Comparison of ENCODE assay signal across 8 cellular contexts in genomic region chr1:32014937-32015363, GRCh38. TPM values are rescaled to one million over a fixed set of nuclear protein-coding genes. Genes with fewer than 3 reads are reported as not detected.
A peak's percentile ranks its signal among the peaks of the same experiment; 100 is the strongest.
DNase-seq lines count a peak whose midpoint lies in the region; ATAC-seq and TF ChIP-seq lines count a peak whose summit lies in the region.

No MANE protein-coding gene starts in this region.

- H3K4me1 ChIP-seq in Loucy (ENCODE audit: insufficient read depth, low read length, poor library complexity, severe bottlenecking) (peaks cover 45% of the 10 kb centered on the region), colonic mucosa (peaks cover 17% of the 10 kb centered on the region)
- peaks cover 18 to 23% of the 10 kb centered on the region in 2 donors for H3K4me1 ChIP-seq in naive thymus-derived CD4-positive, alpha-beta T cell (ENCODE audit: control insufficient read depth in 2 of 2, insufficient read depth in 2 of 2, low read length in 2 of 2)

- H3K36me3 ChIP-seq in Loucy (ENCODE audit: insufficient read depth, low read length) (peaks cover 3% of the 10 kb centered on the region), colonic mucosa (no peaks in the 10 kb centered on the region)
- peaks cover 0 to 7% (median 0%) of the 10 kb centered on the region in 3 experiments for H3K36me3 ChIP-seq in naive thymus-derived CD4-positive, alpha-beta T cell (ENCODE audit: control insufficient read depth in 2 of 3, insufficient read depth in 3 of 3, low read length in 3 of 3)

- H3K27ac ChIP-seq in colonic mucosa = peak overlapping the region; percentile 100
- H3K27ac ChIP-seq in naive thymus-derived CD4-positive, alpha-beta T cell (ENCODE audit: low read depth, low read length) = peak overlapping the region; percentile 96

- peaks cover 57% of the 10 kb centered on the region for H4K20me1 ChIP-seq in Loucy (ENCODE audit: insufficient read depth, low read length, poor library complexity, severe bottlenecking)

- peaks cover 0 to 2% (median 0%) of the 10 kb centered on the region in 7 donors for H3K9me3 Mint-ChIP-seq in CD14-positive monocyte
- H3K9me3 Mint-ChIP-seq in naive thymus-derived CD4-positive, alpha-beta T cell = peaks cover 0 to 7% (median 0%) of the 10 kb centered on the region in 11 donors

- no peak for DNase-seq in CD14-positive monocyte (ENCODE audit: low spot score)
- DNase-seq in colonic mucosa = no peak
- peak in 3 of 9 donors; percentile 2 to 30 (median 17) for DNase-seq in naive thymus-derived CD4-positive, alpha-beta T cell
- DNase-seq in iPS-NIHi7 (ENCODE audit: extremely low spot score) = no peak
- no peak for DNase-seq in KG1 (lab: John Stamatoyannopoulos, UW)
- no peak for DNase-seq in HuH-7.5 (ENCODE audit: low spot score)
- DNase-seq in A172 (ENCODE audit: low spot score) = no peak

- POLR2A ChIA-PET in naive thymus-derived CD4-positive, alpha-beta T cell (lab: Charles Lee) = interaction anchor here (0.5 to 3.4 kb wide), 11 partner anchors 9 to 239 kb away, joined by 3 to 16 read pairs (median 4); partner anchors contain the start of genes CCDC28B, KPNA6 and TMEM39B

- H3K9me3 ChIP-seq in Loucy (ENCODE audit: insufficient read depth, low read depth, low read length) = no peaks in the 10 kb centered on the region
- H3K9me3 ChIP-seq in colonic mucosa = no peaks in the 10 kb centered on the region
- H3K9me3 ChIP-seq in naive thymus-derived CD4-positive, alpha-beta T cell (ENCODE audit: control insufficient read depth in 2 of 3, low read length in 3 of 3) = no peaks in the 10 kb centered on the region

- no peaks in the 10 kb centered on the region for H3K9me2 ChIP-seq in Loucy (replicated peaks; ENCODE audit: low read depth, low read length)

- intact Hi-C loops in CD14-positive monocyte (cut with micrococcal nuclease) (loop anchor here (10.0 kb wide), 1 partner anchor 50 kb away; no protein-coding TSS in a partner anchor), colonic mucosa (cut with DNase I) (no loop called here)
- intact Hi-C loops in naive thymus-derived CD4-positive, alpha-beta T cell (cut with micrococcal nuclease) = loop anchor here (2.0 to 10.0 kb wide), 7 partner anchors 16 to 380 kb away; partner anchors contain the start of genes ADGRB2 (in 1 of the 2), BSDC1 (in 1 of the 2), CCDC28B (in 1 of the 2) and DCDC2B (in 1 of the 2)

- peak overlapping the region; percentile 92 for H3K4me2 ChIP-seq in Loucy (ENCODE audit: low read depth, low read length, poor library complexity, severe bottlenecking)

- peaks cover 69% of the 10 kb centered on the region for H3K79me2 ChIP-seq in Loucy (ENCODE audit: insufficient read depth, low read length)

- H3K27me3 Mint-ChIP-seq in CD14-positive monocyte (ENCODE audit: low read depth in 3 of 3) = no peaks in the 10 kb centered on the region
- H3K27me3 Mint-ChIP-seq in naive thymus-derived CD4-positive, alpha-beta T cell = peaks cover 0 to 2% (median 0%) of the 10 kb centered on the region in 5 donors

- peaks cover 43% of the 10 kb centered on the region for H3K4me1 Mint-ChIP-seq in CD14-positive monocyte
- H3K4me1 Mint-ChIP-seq in naive thymus-derived CD4-positive, alpha-beta T cell = peaks cover 17 to 57% (median 37%) of the 10 kb centered on the region in 7 donors

- peak overlapping the region; percentile 94 for H3K4me3 ChIP-seq in Loucy (ENCODE audit: low read length, poor library complexity, severe bottlenecking)
- peak overlapping the region; percentile 95 for H3K4me3 ChIP-seq in colonic mucosa
- H3K4me3 ChIP-seq in naive thymus-derived CD4-positive, alpha-beta T cell (ENCODE audit: low read length) = peak overlapping the region; percentile 98

- peak overlapping the region; percentile 98 for H3K4me3 Mint-ChIP-seq in CD14-positive monocyte
- H3K4me3 Mint-ChIP-seq in naive thymus-derived CD4-positive, alpha-beta T cell = peak overlapping the region; percentile 89 to 98 (median 96)

- CTCF ChIA-PET in naive thymus-derived CD4-positive, alpha-beta T cell (lab: Charles Lee) = no interaction called here

- TF ChIP-seq CTCF in CD14-positive monocyte (IDR thresholded peaks at IDR 0.05) = no peak
- no peak for TF ChIP-seq CTCF in Loucy (conservative IDR thresholded peaks at IDR 0.05; ENCODE audit: low read length)
- no peak for TF ChIP-seq CTCF in colonic mucosa (IDR thresholded peaks at IDR 0.05)

- H3K36me3 Mint-ChIP-seq in CD14-positive monocyte = peaks cover 0 to 18% of the 10 kb centered on the region in 2 donors
- peaks cover 0 to 11% (median 0%) of the 10 kb centered on the region in 5 donors for H3K36me3 Mint-ChIP-seq in naive thymus-derived CD4-positive, alpha-beta T cell

- no peaks in the 10 kb centered on the region for H3F3A ChIP-seq in Loucy (ENCODE audit: low read depth)

- H3K9ac ChIP-seq in Loucy (ENCODE audit: low read depth, low read length, poor library complexity, severe bottlenecking) (peak overlapping the region; percentile 94), colonic mucosa (ENCODE audit: low read depth in 2 of 2, low read length in 2 of 2) (peak overlapping the region; percentile 98 to 100)

- no peak overlapping the region for H2AFZ ChIP-seq in Loucy (ENCODE audit: low read length)

- H3K27me3 ChIP-seq in Loucy (ENCODE audit: insufficient read depth, low read length, poor library complexity, severe bottlenecking) (no peaks in the 10 kb centered on the region), colonic mucosa (no peaks in the 10 kb centered on the region)
- H3K27me3 ChIP-seq in naive thymus-derived CD4-positive, alpha-beta T cell (ENCODE audit: control insufficient read depth in 2 of 2, insufficient read depth in 2 of 2, low read length in 2 of 2) = no peaks in the 10 kb centered on the region

- H3K27ac Mint-ChIP-seq in CD14-positive monocyte = peak overlapping the region; percentile 89 to 95 (median 94)
- peak overlapping the region; percentile 90 to 97 (median 95) for H3K27ac Mint-ChIP-seq in naive thymus-derived CD4-positive, alpha-beta T cell

- no peak for ATAC-seq in naive thymus-derived CD4-positive, alpha-beta T cell

RNA-seq across cellular contexts. Expression of gene KHDRBS1, which starts 1.3 kb away (rescaled TPM):
- polyA plus RNA-seq in CD14-positive monocyte = 10 to 100 TPM; 51.6 to 65.6 TPM
- total RNA-seq in colonic mucosa = 100 to 1,000 TPM; 105 to 147 TPM
- total RNA-seq in naive thymus-derived CD4-positive, alpha-beta T cell = 100 to 1,000 TPM in 3 of 5 experiments, 10 to 100 TPM in 2; 89.2 to 162 (median 125) TPM
- 100 to 1,000 TPM; 108 to 116 TPM for polyA plus RNA-seq in naive thymus-derived CD4-positive, alpha-beta T cell
- 58.0 and 70.0 TPM in 2 replicates for total RNA-seq in A172 (2014; rRNA removed; shearing (Covaris generic))

RNA-seq across cellular contexts. Expression of gene TMEM39B, which starts 57.8 kb away (rescaled TPM):
- 1 to 10 TPM; 3.3 to 3.4 TPM for polyA plus RNA-seq in CD14-positive monocyte
- total RNA-seq in colonic mucosa = 10 to 100 TPM; 12.3 to 18.2 TPM
- 10 to 100 TPM; 11.4 to 35.9 (median 26.4) TPM for total RNA-seq in naive thymus-derived CD4-positive, alpha-beta T cell
- 1 to 10 TPM; 2.7 to 4.9 TPM for polyA plus RNA-seq in naive thymus-derived CD4-positive, alpha-beta T cell
- 1.5 and 3.0 TPM in 2 replicates for total RNA-seq in A172 (2014; rRNA removed; shearing (Covaris generic))
